Comparison of ENCODE assay signal across 16 cellular contexts in genomic region chr17:57559226-57559625, GRCh38.
"Had no signal": no experiment of that assay in that cellular context is flagged by ENCODE, and none has a peak within 500 bp of the region (broad histone marks: within the 10 kb centered on the region; RNA-seq: fewer than 3 reads in every experiment).

No MANE protein-coding gene starts in this region.

- H3K27ac ChIP-seq: ascending aorta, esophagus muscularis mucosa, left ventricle myocardium inferior, neutrophil had no signal

- H3K27me3 Mint-ChIP-seq: activated naive CD8-positive, alpha-beta T cell treated with anti-CD3 and anti-CD28 coated beads, Interleukin-2, amount 50 U/mL, for 24 hours had no signal

- H3K27ac Mint-ChIP-seq: activated CD8-positive, alpha-beta T cell treated with anti-CD3 and anti-CD28 coated beads, Interleukin-2, amount 10 ng/mL, durations not matched to agents 7 days and 5 days; activated naive CD8-positive, alpha-beta T cell treated with anti-CD3 and anti-CD28 coated beads, Interleukin-2, amount 50 U/mL, for 24 hours; activated T-helper 1 cell treated with anti-CD3 and anti-CD28 coated beads, Interleukin-12 subunit alpha, Interleukin-12 subunit beta, Interleukin-2, Interleukin-4 antibody, amounts not matched to agents 30 ng/mL and 10 ng/mL and 1 ng/mL, durations not matched to agents 14 hours and 24 hours and 36 hours had no signal

- H3K36me3 ChIP-seq: ascending aorta, esophagus muscularis mucosa, left ventricle myocardium inferior, neutrophil had no signal

- H3K27me3 ChIP-seq: ascending aorta, esophagus muscularis mucosa had no signal

- ATAC-seq: activated CD8-positive, alpha-beta T cell treated with anti-CD3 and anti-CD28 coated beads, Interleukin-2, amount 10 ng/mL, durations not matched to agents 7 days and 5 days; activated naive CD8-positive, alpha-beta T cell treated with anti-CD3 and anti-CD28 coated beads, Interleukin-2, amount 50 U/mL, for 24 hours; right cardiac atrium had no signal

- H3K4me3 Mint-ChIP-seq: activated CD8-positive, alpha-beta T cell treated with anti-CD3 and anti-CD28 coated beads, Interleukin-2, amount 10 ng/mL, durations not matched to agents 7 days and 5 days; activated naive CD8-positive, alpha-beta T cell treated with anti-CD3 and anti-CD28 coated beads, Interleukin-2, amount 50 U/mL, for 24 hours; activated T-helper 1 cell treated with anti-CD3 and anti-CD28 coated beads, Interleukin-12 subunit alpha, Interleukin-12 subunit beta, Interleukin-2, Interleukin-4 antibody, amounts not matched to agents 30 ng/mL and 10 ng/mL and 1 ng/mL, durations not matched to agents 14 hours and 24 hours and 36 hours had no signal

- DNase-seq: activated CD4-positive, alpha-beta T cell treated with anti-CD3 and anti-CD28 coated beads for 4 hours; activated CD8-positive, alpha-beta T cell treated with anti-CD3 and anti-CD28 coated beads, Interleukin-2, amount 10 ng/mL, durations not matched to agents 7 days and 5 days; activated naive CD4-positive, alpha-beta T cell treated with Interleukin-2 at 50 U/mL for 16 hours; activated naive CD8-positive, alpha-beta T cell treated with anti-CD3 and anti-CD28 coated beads, Interleukin-2, amount 50 U/mL, for 24 hours; head of caudate nucleus; left ventricle myocardium inferior; mesendoderm; right cardiac atrium; stimulated activated naive CD4-positive, alpha-beta T cell; T1000; WERI-Rb-1 had no signal

- H3K4me3 ChIP-seq: ascending aorta, esophagus muscularis mucosa, left ventricle myocardium inferior had no signal

- H3K9me3 Mint-ChIP-seq: activated naive CD8-positive, alpha-beta T cell treated with anti-CD3 and anti-CD28 coated beads, Interleukin-2, amount 50 U/mL, for 24 hours; activated T-helper 1 cell treated with anti-CD3 and anti-CD28 coated beads, Interleukin-12 subunit alpha, Interleukin-12 subunit beta, Interleukin-2, Interleukin-4 antibody, amounts not matched to agents 30 ng/mL and 10 ng/mL and 1 ng/mL, durations not matched to agents 14 hours and 24 hours and 36 hours; type B pancreatic cell had no signal

- H3K9me3 ChIP-seq: ascending aorta, esophagus muscularis mucosa, left ventricle myocardium inferior, neutrophil had no signal
